In the genomic region with DNA sequence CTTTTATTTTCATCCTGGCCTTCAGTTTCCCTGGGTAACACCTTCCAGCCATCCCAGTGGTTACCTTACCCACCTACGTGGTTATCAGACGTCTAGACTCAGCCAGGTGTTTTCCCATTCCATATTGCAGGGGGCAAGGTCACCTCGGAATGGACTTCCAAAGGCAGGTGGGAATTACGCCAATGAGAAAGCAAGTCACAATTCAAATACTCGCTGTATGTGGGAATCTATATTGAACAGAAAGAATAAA, we compare ENCODE assay signal across 21 cellular contexts.
DNase-seq lines count a peak whose midpoint lies in the region; ATAC-seq, FAIRE-seq and TF ChIP-seq lines count a peak whose summit lies in the region.
"Had no signal": no experiment of that assay in that cellular context is flagged by ENCODE, and none has a peak within 500 bp of the region (broad histone marks: within the 10 kb centered on the region; RNA-seq: fewer than 3 reads in every experiment).

No MANE protein-coding gene starts in this region.

- no peak overlapping the region for H2AFZ ChIP-seq in keratinocyte (ENCODE audit: control insufficient read depth, low read length)
- H2AFZ ChIP-seq in smooth muscle cell (ENCODE audit: low read depth), result no peak overlapping the region

- H3K4me2 ChIP-seq in keratinocyte (ENCODE audit: control insufficient read depth, extremely low read depth, insufficient read depth, low read depth, low read length), result peak overlapping the region; percentile 53
- no peak overlapping the region for H3K4me2 ChIP-seq in smooth muscle cell
- H3K4me2 ChIP-seq: SK-N-SH had no signal

- H3K9ac ChIP-seq in keratinocyte (ENCODE audit: control insufficient read depth, extremely low read depth, insufficient read depth, low read length) (no peak overlapping the region), smooth muscle cell (ENCODE audit: low read depth) (no peak overlapping the region)
- H3K9ac ChIP-seq: SK-N-SH had no signal

- no peak for FAIRE-seq in keratinocyte (lab: Jason Lieb, UNC)
- FAIRE-seq in small intestine (lab: Jason Lieb, UNC), result no peak

- H3K9me3 ChIP-seq in keratinocyte (ENCODE audit: control insufficient read depth, low read depth, low read length), result no peaks in the 10 kb centered on the region
- no peaks in the 10 kb centered on the region for H3K9me3 ChIP-seq in small intestine (ENCODE audit: control insufficient read depth, low read depth)
- no peaks in the 10 kb centered on the region for H3K9me3 ChIP-seq in smooth muscle cell (replicated peaks; ENCODE audit: low read depth)
- H3K9me3 ChIP-seq: BE2C, esophagus squamous epithelium, heart left ventricle, neutrophil, Peyer's patch, SK-N-SH, thyroid gland had no signal

- H3K79me2 ChIP-seq in keratinocyte (ENCODE audit: control insufficient read depth, insufficient read depth, low read length) (no peaks in the 10 kb centered on the region), smooth muscle cell (ENCODE audit: low read depth) (no peaks in the 10 kb centered on the region)

- WGBS in small intestine, 3 donors, result 21 to 62% (median 38%) methylated on average over 5 of the region's 5 CpGs
- whole genome bisulfite sequencing in smooth muscle cell (ENCODE audit: low lambda C conversion rate), result 93% methylated on average over 5 of the region's 5 CpGs

- H3K27me3 ChIP-seq in keratinocyte (ENCODE audit: control insufficient read depth, extremely low read depth, insufficient read depth, low read length), result peaks cover 3% of the 10 kb centered on the region
- no peaks in the 10 kb centered on the region for H3K27me3 ChIP-seq in small intestine (ENCODE audit: control insufficient read depth in 2 of 2, insufficient read depth in 2 of 2, low read length in 2 of 2)
- H3K27me3 ChIP-seq in smooth muscle cell (ENCODE audit: low read depth), result no peaks in the 10 kb centered on the region
- H3K27me3 ChIP-seq: BE2C, esophagus squamous epithelium, heart left ventricle, neutrophil, Peyer's patch, thyroid gland had no signal

- H3K4me1 ChIP-seq in keratinocyte (ENCODE audit: control insufficient read depth, extremely low read depth, insufficient read depth, low read length) (peaks cover 14% of the 10 kb centered on the region), small intestine (ENCODE audit: control insufficient read depth in 2 of 2, insufficient read depth in 1 of 2, low read depth in 1 of 2, low read length in 1 of 2) (peaks cover 4 to 5% of the 10 kb centered on the region in 2 donors), smooth muscle cell (ENCODE audit: low read depth) (no peaks in the 10 kb centered on the region)
- H3K4me1 ChIP-seq: BE2C had no signal

- H3K27ac ChIP-seq in keratinocyte (ENCODE audit: control insufficient read depth, insufficient read depth, low read length) (no peak overlapping the region), small intestine (ENCODE audit: low read depth in 1 of 2, low read length in 1 of 2) (no peak overlapping the region), smooth muscle cell (ENCODE audit: low read depth) (no peak overlapping the region)
- H3K27ac ChIP-seq: 22Rv1, HL-60, neutrophil had no signal

- H3K4me3 ChIP-seq in keratinocyte (ENCODE audit: control insufficient read depth in 2 of 3, extremely low read depth in 1 of 3, insufficient read depth in 2 of 3, low read depth in 1 of 3, low read length in 3 of 3), result no peak overlapping the region
- no peak overlapping the region for H3K4me3 ChIP-seq in small intestine (ENCODE audit: low read depth in 1 of 2, low read length in 2 of 2)
- H3K4me3 ChIP-seq in smooth muscle cell, result no peak overlapping the region
- H3K4me3 ChIP-seq: esophagus squamous epithelium, heart left ventricle, Peyer's patch, thyroid gland had no signal

- no peaks in the 10 kb centered on the region for H3F3A ChIP-seq in smooth muscle cell (ENCODE audit: low read depth)

- H4K20me1 ChIP-seq in keratinocyte (ENCODE audit: control insufficient read depth, extremely low read depth, insufficient read depth, low read length) (no peaks in the 10 kb centered on the region), smooth muscle cell (ENCODE audit: low read depth) (no peaks in the 10 kb centered on the region)

- no peak for ATAC-seq in GM19452 (IDR thresholded peaks at IDR 0.05; ENCODE audit: unreplicated experiment)
- ATAC-seq in GM19023 (IDR thresholded peaks at IDR 0.05; ENCODE audit: unreplicated experiment), result no peak
- ATAC-seq: heart left ventricle, right cardiac atrium had no signal

- no peaks in the 10 kb centered on the region for H3K9me1 ChIP-seq in keratinocyte (ENCODE audit: control insufficient read depth, extremely low read depth, insufficient read depth, low read length)

- H3K36me3 ChIP-seq in keratinocyte (ENCODE audit: control insufficient read depth in 2 of 2, extremely low read depth in 1 of 2, insufficient read depth in 2 of 2, low read length in 2 of 2), result no peaks in the 10 kb centered on the region
- no peaks in the 10 kb centered on the region for H3K36me3 ChIP-seq in small intestine (ENCODE audit: control insufficient read depth in 2 of 2, insufficient read depth in 2 of 2, low read length in 2 of 2)
- no peaks in the 10 kb centered on the region for H3K36me3 ChIP-seq in smooth muscle cell (ENCODE audit: low read depth)
- H3K36me3 ChIP-seq: BE2C, esophagus squamous epithelium, heart left ventricle, neutrophil, Peyer's patch, thyroid gland had no signal

- DNase-seq in DMS79 treated with DMSO at 0.1 percent for 48 hours (lab: John Stamatoyannopoulos, UW) (peak; percentile 40), DMS79 (lab: John Stamatoyannopoulos, UW) (no peak), NCI-H748 treated with DMSO at 0.1 percent for 48 hours (lab: John Stamatoyannopoulos, UW) (peak; percentile 74), keratinocyte (ENCODE audit: low read depth, low spot score) (no peak), small intestine (peak; percentile 39), smooth muscle cell (lab: John Stamatoyannopoulos, UW; ENCODE audit: unreplicated experiment) (no peak)
- DNase-seq: activated CD4-positive, alpha-beta T cell treated with anti-CD3 and anti-CD28 coated beads for 1 hour; activated naive CD8-positive, alpha-beta T cell treated with anti-CD3 and anti-CD28 coated beads, Interleukin-2, amount 10 ng/mL, durations not matched to agents 7 days and 5 days; BE2C; esophagus squamous epithelium; GF-D8; heart left ventricle; Peyer's patch; right cardiac atrium; thyroid gland had no signal

- dilution Hi-C loops in keratinocyte (cut with MboI; ENCODE audit: extremely low pct_ligation_motif_present, low sequenced_read_pairs), result no loop called here

- TF ChIP-seq CTCF in keratinocyte (optimal IDR thresholded peaks at IDR 0.05 in 1 of 3, IDR thresholded peaks at IDR 0.05 in 1 of 3, conservative IDR thresholded peaks at IDR 0.05 in 1 of 3; ENCODE audit: extremely low read depth in 1 of 3, insufficient read depth in 2 of 3, low read length in 3 of 3) (no peak), smooth muscle cell (IDR thresholded peaks at IDR 0.05; ENCODE audit: borderline replicate concordance, insufficient read depth, poor library complexity, severe bottlenecking) (no peak)

Comparison
In these comparisons a context has a peak if more than half of its experiments do, and no peak if none do; other contexts are left out.
1. DNase-seq: peak in DMS79 treated with DMSO at 0.1 percent for 48 hours (single experiment), NCI-H748 treated with DMSO at 0.1 percent for 48 hours (single experiment) and small intestine (single experiment); none in DMS79 (single experiment), keratinocyte (single experiment) and smooth muscle cell (single experiment).